Comparison of ENCODE assay signal across 14 cellular contexts in genomic region chr7:157711353-157711888, GRCh38.
"Had no signal": no experiment of that assay in that cellular context is flagged by ENCODE, and none has a peak within 500 bp of the region (broad histone marks: within the 10 kb centered on the region; RNA-seq: fewer than 3 reads in every experiment).

No MANE protein-coding gene starts in this region.

- DNase-seq: activated CD4-positive, alpha-beta T cell treated with anti-CD3 and anti-CD28 coated beads, Interleukin-2, amount 50 U/mL, for 1 hour; activated CD4-positive, CD25-positive, alpha-beta regulatory T cell; activated CD8-positive, alpha-beta memory T cell treated with anti-CD3 and anti-CD28 coated beads for 24 hours; effector memory CD4-positive, alpha-beta T cell; left cardiac atrium; naive thymus-derived CD8-positive, alpha-beta T cell; SK-N-SH; stimulated activated CD4-positive, alpha-beta T cell treated with anti-CD3 and anti-CD28 coated beads, Interleukin-4, amount 100 ng/mL, for 24 hours; T-helper 1 cell; T-helper 9 cell; thyroid gland; uterus had no signal

- ATAC-seq: left cardiac atrium; naive thymus-derived CD8-positive, alpha-beta T cell; sciatic nerve; stimulated activated memory B cell treated with anti-CD40 and anti-IgM and Interleukin-4, amounts not matched to agents 10 μg/mL and 1 μg/mL and 100 μg/mL, for 72 hours had no signal
